Comparison of ENCODE assay signal across 1 cellular context in genomic region chr17:55159251-55159650, GRCh38.
TF ChIP-seq lines count a peak whose summit lies in the region.

No MANE protein-coding gene starts in this region.

TF ChIP-seq in IMR-90, 13 proteins besides CTCF, POLR2A, EP300 and RAD21:
- TF ChIP-seq MXI1 (IDR thresholded peaks at IDR 0.05; ENCODE audit: borderline replicate concordance, low read depth, low read length) (no peak), CEBPB (IDR thresholded peaks at IDR 0.05; ENCODE audit: low read depth, low read length) (no peak), SMC3 (IDR thresholded peaks at IDR 0.05; ENCODE audit: low read depth, low read length) (no peak), BHLHE40 (IDR thresholded peaks at IDR 0.05; ENCODE audit: low read depth, low read length) (no peak), RCOR1 (IDR thresholded peaks at IDR 0.05; ENCODE audit: insufficient replicate concordance, low read length) (no peak), CHD1 (IDR thresholded peaks at IDR 0.05; ENCODE audit: low read depth, low read length) (no peak), MAFK (IDR thresholded peaks at IDR 0.05; ENCODE audit: low read depth, low read length) (no peak), USF2 (IDR thresholded peaks at IDR 0.05; ENCODE audit: low read depth, low read length) (no peak), MAZ (IDR thresholded peaks at IDR 0.05; ENCODE audit: borderline replicate concordance, low read depth, low read length) (no peak), NFE2L2 (IDR thresholded peaks at IDR 0.05; ENCODE audit: low read depth, low read length) (no peak), RFX5 (IDR thresholded peaks at IDR 0.05; ENCODE audit: low read depth, low read length) (no peak), FOS (IDR thresholded peaks at IDR 0.05; ENCODE audit: low read depth, low read length) (no peak)
- TF ChIP-seq, protein P1, sequence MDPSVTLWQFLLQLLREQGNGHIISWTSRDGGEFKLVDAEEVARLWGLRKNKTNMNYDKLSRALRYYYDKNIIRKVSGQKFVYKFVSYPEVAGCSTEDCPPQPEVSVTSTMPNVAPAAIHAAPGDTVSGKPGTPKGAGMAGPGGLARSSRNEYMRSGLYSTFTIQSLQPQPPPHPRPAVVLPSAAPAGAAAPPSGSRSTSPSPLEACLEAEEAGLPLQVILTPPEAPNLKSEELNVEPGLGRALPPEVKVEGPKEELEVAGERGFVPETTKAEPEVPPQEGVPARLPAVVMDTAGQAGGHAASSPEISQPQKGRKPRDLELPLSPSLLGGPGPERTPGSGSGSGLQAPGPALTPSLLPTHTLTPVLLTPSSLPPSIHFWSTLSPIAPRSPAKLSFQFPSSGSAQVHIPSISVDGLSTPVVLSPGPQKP (IDR thresholded peaks at IDR 0.05; ENCODE audit: borderline replicate concordance, low read depth, low read length): no peak
